In genomic region chr18:74261053-74261452, GRCh38 we compare ENCODE assay signal across 3 cellular contexts.
TF ChIP-seq lines count a peak whose summit lies in the region.

No MANE protein-coding gene starts in this region.

TF ChIP-seq in K562, 482 proteins besides CTCF, POLR2A, EP300 and RAD21:
- TF ChIP-seq CREM (IDR thresholded peaks at IDR 0.05; ENCODE audit: low read depth) (no peak), CEBPB (tag; IDR thresholded peaks at IDR 0.05) (peak; percentile 81)
TF ChIP-seq in K562: peak in this region for 1.

TF ChIP-seq in liver, 16 proteins besides CTCF, POLR2A, EP300 and RAD21:
- no peak for TF ChIP-seq GABPA (IDR thresholded peaks at IDR 0.05 in 1 of 2, conservative IDR thresholded peaks at IDR 0.05 in 1 of 2)
- TF ChIP-seq, protein P1, sequence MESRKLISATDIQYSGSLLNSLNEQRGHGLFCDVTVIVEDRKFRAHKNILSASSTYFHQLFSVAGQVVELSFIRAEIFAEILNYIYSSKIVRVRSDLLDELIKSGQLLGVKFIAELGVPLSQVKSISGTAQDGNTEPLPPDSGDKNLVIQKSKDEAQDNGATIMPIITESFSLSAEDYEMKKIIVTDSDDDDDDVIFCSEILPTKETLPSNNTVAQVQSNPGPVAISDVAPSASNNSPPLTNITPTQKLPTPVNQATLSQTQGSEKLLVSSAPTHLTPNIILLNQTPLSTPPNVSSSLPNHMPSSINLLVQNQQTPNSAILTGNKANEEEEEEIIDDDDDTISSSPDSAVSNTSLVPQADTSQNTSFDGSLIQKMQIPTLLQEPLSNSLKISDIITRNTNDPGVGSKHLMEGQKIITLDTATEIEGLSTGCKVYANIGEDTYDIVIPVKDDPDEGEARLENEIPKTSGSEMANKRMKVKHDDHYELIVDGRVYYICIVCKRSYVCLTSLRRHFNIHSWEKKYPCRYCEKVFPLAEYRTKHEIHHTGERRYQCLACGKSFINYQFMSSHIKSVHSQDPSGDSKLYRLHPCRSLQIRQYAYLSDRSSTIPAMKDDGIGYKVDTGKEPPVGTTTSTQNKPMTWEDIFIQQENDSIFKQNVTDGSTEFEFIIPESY (IDR thresholded peaks at IDR 0.05), result no peak
- peak in 1 of 2 donors; percentile 19 for TF ChIP-seq HNF4A (conservative IDR thresholded peaks at IDR 0.05)
TF ChIP-seq in liver: peak in this region for 1.

TF ChIP-seq in HEK293T, 16 proteins besides CTCF, POLR2A, EP300 and RAD21:
- TF ChIP-seq L3MBTL2 (conservative IDR thresholded peaks at IDR 0.05) (no peak), ELF4 (IDR thresholded peaks at IDR 0.05) (no peak), CTBP1 (IDR thresholded peaks at IDR 0.05; ENCODE audit: borderline replicate concordance) (no peak), TARDBP (IDR thresholded peaks at IDR 0.05) (no peak), ZNF384 (IDR thresholded peaks at IDR 0.05) (no peak), LEF1 (IDR thresholded peaks at IDR 0.05; ENCODE audit: borderline replicate concordance) (no peak), FOXA1 (IDR thresholded peaks at IDR 0.05) (no peak), SUZ12 (IDR thresholded peaks at IDR 0.05) (no peak), FOXK2 (IDR thresholded peaks at IDR 0.05) (no peak), FOXM1 (IDR thresholded peaks at IDR 0.05; ENCODE audit: borderline replicate concordance) (no peak), NFRKB (IDR thresholded peaks at IDR 0.05) (no peak)
- TF ChIP-seq, protein P2, sequence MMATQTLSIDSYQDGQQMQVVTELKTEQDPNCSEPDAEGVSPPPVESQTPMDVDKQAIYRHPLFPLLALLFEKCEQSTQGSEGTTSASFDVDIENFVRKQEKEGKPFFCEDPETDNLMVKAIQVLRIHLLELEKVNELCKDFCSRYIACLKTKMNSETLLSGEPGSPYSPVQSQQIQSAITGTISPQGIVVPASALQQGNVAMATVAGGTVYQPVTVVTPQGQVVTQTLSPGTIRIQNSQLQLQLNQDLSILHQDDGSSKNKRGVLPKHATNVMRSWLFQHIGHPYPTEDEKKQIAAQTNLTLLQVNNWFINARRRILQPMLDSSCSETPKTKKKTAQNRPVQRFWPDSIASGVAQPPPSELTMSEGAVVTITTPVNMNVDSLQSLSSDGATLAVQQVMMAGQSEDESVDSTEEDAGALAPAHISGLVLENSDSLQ (IDR thresholded peaks at IDR 0.05), result no peak
